9 cellular contexts compared by ENCODE assay signal in the genomic region with DNA sequence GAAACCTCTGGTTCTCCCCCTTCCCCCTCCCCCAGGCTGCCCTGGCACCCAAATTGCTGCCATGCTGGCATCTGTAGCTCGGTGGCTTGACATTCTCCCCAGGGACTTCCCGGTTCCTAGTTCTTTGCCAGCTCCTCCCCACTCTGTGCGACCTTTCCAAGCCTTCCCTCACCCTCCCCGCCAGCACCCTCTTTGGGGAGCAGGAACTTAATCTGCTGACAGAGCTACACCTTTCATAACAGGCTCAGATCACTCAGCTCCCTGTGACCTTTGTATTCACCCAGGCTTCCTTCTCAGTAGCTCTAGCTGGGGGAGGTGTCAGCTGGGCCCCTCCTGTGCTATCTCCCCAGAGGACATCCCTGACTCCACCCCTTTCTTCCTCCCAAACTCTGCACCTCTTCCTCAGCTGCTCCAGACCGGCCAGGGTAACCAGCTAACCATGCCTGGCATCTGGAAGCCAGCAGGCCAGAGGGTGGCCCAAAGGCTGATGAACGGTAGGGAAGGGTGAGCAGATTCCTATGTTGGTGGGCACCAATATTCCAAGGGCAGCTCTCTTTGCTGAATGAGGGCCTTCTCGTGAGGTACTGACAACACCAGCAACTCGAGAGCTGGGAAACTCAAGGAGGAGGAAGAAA. TPM values are rescaled to one million over a fixed set of nuclear protein-coding genes. Genes with fewer than 3 reads are reported as not detected.
DNase-seq lines count a peak whose midpoint lies in the region; ATAC-seq and TF ChIP-seq lines count a peak whose summit lies in the region.
"Had no signal": no experiment of that assay in that cellular context is flagged by ENCODE, and none has a peak within 500 bp of the region (broad histone marks: within the 10 kb centered on the region; RNA-seq: fewer than 3 reads in every experiment).

No MANE protein-coding gene starts in this region.

- H3K27me3 ChIP-seq in MM.1S (replicated peaks; ENCODE audit: insufficient read depth, low read length): no peaks in the 10 kb centered on the region
- H3K27me3 ChIP-seq in effector memory CD4-positive, alpha-beta T cell (replicated peaks; ENCODE audit: control insufficient read depth, insufficient read depth, low read length, poor library complexity, severe bottlenecking): no peaks in the 10 kb centered on the region

- H3K4me1 ChIP-seq in MM.1S (ENCODE audit: low read length): peaks cover 32% of the 10 kb centered on the region
- peaks cover 10% of the 10 kb centered on the region for H3K4me1 ChIP-seq in effector memory CD4-positive, alpha-beta T cell (ENCODE audit: control insufficient read depth, insufficient read depth, low read length, poor library complexity, severe bottlenecking)

- DNase-seq in GM10248 (ENCODE audit: extremely low spot score) (peak; percentile 65), MM.1S (peak; percentile 85), chondrocyte (ENCODE audit: low spot score) (peak; percentile 39), NCI-H1092 treated with DMSO at 0.1 percent for 48 hours (lab: John Stamatoyannopoulos, UW) (no peak), NCI-H146 (lab: John Stamatoyannopoulos, UW) (no peak)
- DNase-seq in effector memory CD4-positive, alpha-beta T cell: no peak

- no peak for TF ChIP-seq CTCF in GM10248 (IDR thresholded peaks at IDR 0.05; ENCODE audit: control extremely low read depth, extremely low read depth, low read depth, missing control alignments)
- no peak for TF ChIP-seq CTCF in MM.1S (IDR thresholded peaks at IDR 0.05; ENCODE audit: low read length)
- no peak for TF ChIP-seq CTCF in chondrocyte (IDR thresholded peaks at IDR 0.05)
- no peak for TF ChIP-seq CTCF in nephron (IDR thresholded peaks at IDR 0.05; ENCODE audit: unreplicated experiment in 3 of 3)

- no peak overlapping the region for H3K4me3 Mint-ChIP-seq in chondrocyte (ENCODE audit: unreplicated experiment)
- H3K4me3 Mint-ChIP-seq in nephron: peak overlapping the region; percentile 37 to 60 (median 58)

- H3K36me3 Mint-ChIP-seq in chondrocyte (ENCODE audit: low read depth) (peaks cover 2% of the 10 kb centered on the region), nephron (ENCODE audit: low read depth) (no peaks in the 10 kb centered on the region)

- H3K9ac ChIP-seq in MM.1S (ENCODE audit: low read length): peak overlapping the region; percentile 74

- H2AFZ ChIP-seq in MM.1S (ENCODE audit: low read length): peak overlapping the region; percentile 63

- H3K4me1 Mint-ChIP-seq in chondrocyte (ENCODE audit: low read depth) (peaks cover 27% of the 10 kb centered on the region), nephron (peaks cover 39% of the 10 kb centered on the region)

- H3K27ac Mint-ChIP-seq in chondrocyte (ENCODE audit: unreplicated experiment) (peak overlapping the region; percentile 95), nephron (peak overlapping the region; percentile 86 to 98 (median 93))

- no peaks in the 10 kb centered on the region for H4K20me1 ChIP-seq in MM.1S (ENCODE audit: insufficient read depth, low read length)

- peak overlapping the region; percentile 58 for H3K4me3 ChIP-seq in MM.1S (ENCODE audit: low read length)
- no peak overlapping the region for H3K4me3 ChIP-seq in effector memory CD4-positive, alpha-beta T cell (ENCODE audit: insufficient read depth, low read depth, low read length, poor library complexity, severe bottlenecking)

- ATAC-seq in HG03135 (IDR thresholded peaks at IDR 0.05; ENCODE audit: unreplicated experiment): no peak

- no peaks in the 10 kb centered on the region for H3K27me3 Mint-ChIP-seq in chondrocyte (ENCODE audit: low read depth)
- H3K27me3 Mint-ChIP-seq in nephron (ENCODE audit: low read depth): no peaks in the 10 kb centered on the region

- CTCF ChIA-PET in GM10248 (lab: Yijun Ruan, JAX): interaction anchor here (1.0 to 19.2 kb wide), 26 partner anchors 11 to 395 kb away, joined by 3 to 296 read pairs (median 14); partner anchors contain the start of genes CERS5, DIP2B, GPD1 and LIMA1

- H3K4me2 ChIP-seq in MM.1S (ENCODE audit: low read depth, low read length): peak overlapping the region; percentile 98

- H3K9me3 Mint-ChIP-seq in chondrocyte (ENCODE audit: low read depth): no peaks in the 10 kb centered on the region
- H3K9me3 Mint-ChIP-seq in nephron: no peaks in the 10 kb centered on the region

- H3K9me2 ChIP-seq in MM.1S (replicated peaks; ENCODE audit: insufficient read depth, low read length): no peaks in the 10 kb centered on the region

- no peaks in the 10 kb centered on the region for H3K9me3 ChIP-seq in MM.1S (replicated peaks; ENCODE audit: insufficient read depth, low read length)
- no peaks in the 10 kb centered on the region for H3K9me3 ChIP-seq in effector memory CD4-positive, alpha-beta T cell (ENCODE audit: control insufficient read depth, low read length)

- peaks cover 31% of the 10 kb centered on the region for H3K79me2 ChIP-seq in MM.1S (ENCODE audit: low read length)

- H3K27ac ChIP-seq in MM.1S (ENCODE audit: low read length): peak overlapping the region; percentile 98
- H3K27ac ChIP-seq in effector memory CD4-positive, alpha-beta T cell (ENCODE audit: insufficient read depth, low read length, poor library complexity, severe bottlenecking): no peak overlapping the region

- no peaks in the 10 kb centered on the region for H3K36me3 ChIP-seq in MM.1S (replicated peaks; ENCODE audit: insufficient read depth, low read length)
- H3K36me3 ChIP-seq in effector memory CD4-positive, alpha-beta T cell (ENCODE audit: control insufficient read depth, insufficient read depth, low read length): no peaks in the 10 kb centered on the region

- peaks cover 34% of the 10 kb centered on the region for H3F3A ChIP-seq in MM.1S (ENCODE audit: insufficient read depth, low read length)

- POLR2A ChIA-PET in GM10248 (lab: Yijun Ruan, JAX): interaction anchor here (0.9 to 2.3 kb wide), 3 partner anchors 57 to 144 kb away, joined by 3 to 6 read pairs (median 6); partner anchors contain the start of gene CERS5

RNA-seq across cellular contexts. Expression of gene COX14, which starts 1.8 kb away (rescaled TPM):
- total RNA-seq in chondrocyte: 37.8 to 53.1 TPM (median 44.7 TPM) in 3 replicates

RNA-seq across cellular contexts. Expression of gene GPD1, which starts 6.4 kb away (rescaled TPM):
- 0.46 TPM in 1 of 3 replicates, not detected in the others for total RNA-seq in chondrocyte
- total RNA-seq: pulmonary artery endothelial cell had no signal

RNA-seq across cellular contexts. Expression of gene SMARCD1, which starts 25.1 kb away (rescaled TPM):
- total RNA-seq in chondrocyte: 50.8 to 55.7 TPM (median 52.0 TPM) in 3 replicates

RNA-seq across cellular contexts. Expression of gene ASIC1, which starts 52.8 kb away (rescaled TPM):
- total RNA-seq in chondrocyte: 2.5 to 4.4 TPM (median 3.9 TPM) in 3 replicates

RNA-seq across cellular contexts. Expression of gene CERS5, which starts 56.9 kb away (rescaled TPM):
- total RNA-seq in chondrocyte: 77.2 to 81.3 TPM (median 80.9 TPM) in 3 replicates

Comparison
In these comparisons a context has a peak if more than half of its experiments do, and no peak if none do; other contexts are left out.
1. DNase-seq: peak in GM10248 (single experiment), MM.1S (single experiment) and chondrocyte (single experiment); none in effector memory CD4-positive, alpha-beta T cell (0 of 3), NCI-H1092 treated with DMSO at 0.1 percent for 48 hours (single experiment) and NCI-H146 (single experiment).